Comparison of ENCODE assay signal across 22 cellular contexts in the genomic region with DNA sequence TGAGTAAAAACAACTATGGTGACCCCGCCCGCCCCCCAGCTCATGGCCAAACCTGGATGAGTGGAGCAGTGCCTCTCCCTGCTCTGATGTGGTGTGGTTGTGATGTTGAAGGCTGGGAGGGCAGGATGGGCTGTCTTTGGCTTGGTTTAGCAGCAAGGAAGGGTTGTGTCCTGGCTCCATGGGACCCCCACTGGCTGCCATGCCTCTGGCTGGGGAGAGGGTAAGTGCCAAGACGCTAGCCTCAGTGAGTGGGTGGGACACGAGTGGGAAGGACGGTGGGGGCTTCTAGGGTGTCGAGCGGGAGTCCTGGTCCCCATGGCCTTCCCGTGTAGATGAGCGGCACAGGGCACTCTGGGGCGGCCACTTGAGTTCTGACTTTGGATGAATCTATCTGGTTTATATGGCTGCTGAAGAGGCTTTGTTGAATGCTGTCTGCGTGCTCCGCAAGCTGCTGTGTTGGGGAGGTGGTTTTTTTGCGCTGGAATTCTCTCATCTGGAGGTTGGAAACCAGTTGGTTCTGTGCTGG. TPM values are rescaled to one million over a fixed set of nuclear protein-coding genes. Genes with fewer than 3 reads are reported as not detected.
DNase-seq lines count a peak whose midpoint lies in the region; ATAC-seq and TF ChIP-seq lines count a peak whose summit lies in the region.
"Had no signal": no experiment of that assay in that cellular context is flagged by ENCODE, and none has a peak within 500 bp of the region (broad histone marks: within the 10 kb centered on the region; RNA-seq: fewer than 3 reads in every experiment).

No MANE protein-coding gene starts in this region.

- CTCF ChIA-PET in SK-N-SH (lab: Yijun Ruan, JAX) = interaction anchor here (0.8 to 8.2 kb wide), 11 partner anchors 8 to 277 kb away, joined by 3 to 150 read pairs (median 4); no protein-coding TSS in a partner anchor

- H3K4me3 ChIP-seq in SK-N-SH (ENCODE audit: low read depth in 2 of 2, low read length in 1 of 2) (no peak overlapping the region), body of pancreas (no peak overlapping the region), lower lobe of right lung (no peak overlapping the region), suprapubic skin (no peak overlapping the region)
- H3K4me3 ChIP-seq: MG63 had no signal

- H3K27ac ChIP-seq in SK-N-SH (ENCODE audit: low read depth in 2 of 2, low read length in 1 of 2) (peak overlapping the region in 1 of 2 experiments; percentile 87; a peak in 1 of 4 replicates), body of pancreas (peak overlapping the region in 3 of 4 donors; percentile 10 to 46 (median 14)), lower lobe of right lung (peak overlapping the region; percentile 80), suprapubic skin (peak overlapping the region; percentile 80)
- H3K27ac ChIP-seq: HL-60 had no signal

- peak overlapping the region; percentile 97; the same call in 1 of the 2 replicates for H3K4me2 ChIP-seq in SK-N-SH

- ATAC-seq in SK-N-SH treated with all-trans-retinoic acid at 6 μM for 48 hours = no peak
- ATAC-seq in body of pancreas = no peak
- ATAC-seq in lower lobe of right lung = no peak
- no peak for ATAC-seq in HG03045 (IDR thresholded peaks at IDR 0.05; ENCODE audit: unreplicated experiment)
- ATAC-seq: esophagus mucosa, gastroesophageal sphincter had no signal

- no peaks in the 10 kb centered on the region for H3K9me3 ChIP-seq in SK-N-SH
- peaks cover 0 to 3% (median 0%) of the 10 kb centered on the region in 3 donors for H3K9me3 ChIP-seq in body of pancreas
- no peaks in the 10 kb centered on the region for H3K9me3 ChIP-seq in lower lobe of right lung
- no peaks in the 10 kb centered on the region for H3K9me3 ChIP-seq in suprapubic skin
- H3K9me3 ChIP-seq: BE2C, gastroesophageal sphincter, MG63 had no signal

- WGBS in SK-N-SH (ENCODE audit: low lambda C conversion rate) = 92% methylated on average over 13 of the region's 13 CpGs
- 89 to 94% methylated on average over 10 to 13 of the region's 13 CpGs for WGBS in body of pancreas, 2 donors
- WGBS in suprapubic skin = 87% methylated on average over 10 of the region's 13 CpGs

- H2AFZ ChIP-seq in SK-N-SH (ENCODE audit: low read depth) = no peak overlapping the region

- H3K4me1 ChIP-seq in SK-N-SH (ENCODE audit: control insufficient read depth in 1 of 2, insufficient read depth in 2 of 2, low read depth in 1 of 2, low read length in 1 of 2) (peaks cover 0 to 60% of the 10 kb centered on the region in 2 experiments; a peak in 2 of 4 replicates), body of pancreas (peaks cover 41% of the 10 kb centered on the region), lower lobe of right lung (peaks cover 31% of the 10 kb centered on the region), suprapubic skin (peaks cover 65% of the 10 kb centered on the region)

- no peak for TF ChIP-seq CTCF in SK-N-SH (IDR thresholded peaks at IDR 0.05)
- TF ChIP-seq CTCF in body of pancreas (IDR thresholded peaks at IDR 0.05) = no peak
- TF ChIP-seq CTCF in lower lobe of right lung (IDR thresholded peaks at IDR 0.05) = no peak
- no peak for TF ChIP-seq CTCF in suprapubic skin (IDR thresholded peaks at IDR 0.05)

- peaks cover 19% of the 10 kb centered on the region for H3F3A ChIP-seq in SK-N-SH (replicated peaks; ENCODE audit: insufficient read depth)

- no peak for DNase-seq in SK-N-SH
- no peak for DNase-seq in body of pancreas
- DNase-seq in lower lobe of right lung = no peak
- no peak for DNase-seq in suprapubic skin (ENCODE audit: low spot score in 2 of 2)
- no peak for DNase-seq in activated CD4-positive, CD25-positive, alpha-beta regulatory T cell (lab: John Stamatoyannopoulos, UW)
- DNase-seq in T-helper 2 cell = no peak
- DNase-seq: 8988T; activated CD8-positive, alpha-beta memory T cell treated with anti-CD3 and anti-CD28 coated beads, Interleukin-2, amount 50 U/mL, for 48 hours; activated effector memory CD4-positive, alpha-beta T cell treated with anti-CD3 and anti-CD28 coated beads, Interleukin-2, amount 50 U/mL, for 16 hours; amniotic stem cell; BE2C; central memory CD4-positive, alpha-beta T cell; EL; MG63; midbrain; NCI-H1436 treated with DMSO at 0.1 percent for 48 hours; stimulated activated CD4-positive, alpha-beta T cell treated with anti-CD3 and anti-CD28 coated beads, Interleukin-12 subunit alpha, Interleukin-12 subunit beta, amount 100 ng/mL, for 4 hours had no signal

- TF ChIP-seq POLR2A in body of pancreas (IDR thresholded peaks at IDR 0.05) (no peak), suprapubic skin (IDR thresholded peaks at IDR 0.05) (no peak)

- TF ChIP-seq RAD21 in SK-N-SH (IDR thresholded peaks at IDR 0.05; ENCODE audit: low read length) = no peak

- no peak for TF ChIP-seq EP300 in SK-N-SH (IDR thresholded peaks at IDR 0.05; ENCODE audit: borderline replicate concordance in 1 of 2, low read depth in 1 of 2, low read length in 1 of 2)
- no peak for TF ChIP-seq EP300 in suprapubic skin (IDR thresholded peaks at IDR 0.05)

- peaks cover 0 to 3% of the 10 kb centered on the region in 2 experiments for H3K36me3 ChIP-seq in SK-N-SH (replicated peaks in 1 of 2; ENCODE audit: control insufficient read depth in 1 of 2, insufficient read depth in 2 of 2, low read length in 1 of 2)
- no peaks in the 10 kb centered on the region for H3K36me3 ChIP-seq in body of pancreas (replicated peaks in 1 of 2; ENCODE audit: insufficient read depth in 1 of 2, low read depth in 2 of 2)
- H3K36me3 ChIP-seq in lower lobe of right lung = no peaks in the 10 kb centered on the region
- no peaks in the 10 kb centered on the region for H3K36me3 ChIP-seq in suprapubic skin
- H3K36me3 ChIP-seq: BE2C, gastroesophageal sphincter, MG63 had no signal

- intact Hi-C loops in body of pancreas (cut with DNase I) (no loop called here), lower lobe of right lung (cut with DNase I) (no loop called here)

- H3K9me2 ChIP-seq in SK-N-SH = no peaks in the 10 kb centered on the region

- no peak overlapping the region for H3K9ac ChIP-seq in SK-N-SH

- H3K79me2 ChIP-seq in SK-N-SH (ENCODE audit: insufficient read depth) = peaks cover 70% of the 10 kb centered on the region

- H3K27me3 ChIP-seq in SK-N-SH (ENCODE audit: insufficient read depth) (no peaks in the 10 kb centered on the region), body of pancreas (no peaks in the 10 kb centered on the region), lower lobe of right lung (ENCODE audit: low read depth) (peaks cover 10% of the 10 kb centered on the region), suprapubic skin (peaks cover 6% of the 10 kb centered on the region)
- H3K27me3 ChIP-seq: BE2C, gastroesophageal sphincter, MG63 had no signal

- POLR2A ChIA-PET in SK-N-SH (lab: Yijun Ruan, JAX) = no interaction called here

- H4K20me1 ChIP-seq in SK-N-SH (ENCODE audit: insufficient read depth) = peaks cover 66% of the 10 kb centered on the region

TF ChIP-seq in SK-N-SH, 30 proteins besides CTCF, POLR2A, EP300 and RAD21 (continues in another document):
- TF ChIP-seq EZH2phosphoT487 (IDR thresholded peaks at IDR 0.05; ENCODE audit: borderline replicate concordance, low read depth) (no peak), GATA2 (CRISPR knock-in tag; IDR thresholded peaks at IDR 0.05) (no peak), TAF1 (IDR thresholded peaks at IDR 0.05; ENCODE audit: borderline replicate concordance, low read depth, low read length) (no peak), YY1 (IDR thresholded peaks at IDR 0.05; ENCODE audit: low read depth) (no peak), NRF1 (IDR thresholded peaks at IDR 0.05; ENCODE audit: low read depth, low read length) (no peak)
- TF ChIP-seq, protein P1, sequence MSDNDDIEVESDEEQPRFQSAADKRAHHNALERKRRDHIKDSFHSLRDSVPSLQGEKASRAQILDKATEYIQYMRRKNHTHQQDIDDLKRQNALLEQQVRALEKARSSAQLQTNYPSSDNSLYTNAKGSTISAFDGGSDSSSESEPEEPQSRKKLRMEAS (IDR thresholded peaks at IDR 0.05; ENCODE audit: low read depth) = no peak
- TF ChIP-seq, protein P2, sequence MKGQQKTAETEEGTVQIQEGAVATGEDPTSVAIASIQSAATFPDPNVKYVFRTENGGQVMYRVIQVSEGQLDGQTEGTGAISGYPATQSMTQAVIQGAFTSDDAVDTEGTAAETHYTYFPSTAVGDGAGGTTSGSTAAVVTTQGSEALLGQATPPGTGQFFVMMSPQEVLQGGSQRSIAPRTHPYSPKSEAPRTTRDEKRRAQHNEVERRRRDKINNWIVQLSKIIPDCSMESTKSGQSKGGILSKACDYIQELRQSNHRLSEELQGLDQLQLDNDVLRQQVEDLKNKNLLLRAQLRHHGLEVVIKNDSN (IDR thresholded peaks at IDR 0.05; ENCODE audit: borderline replicate concordance, low read depth) = no peak

TF ChIP-seq in SK-N-SH treated with all-trans-retinoic acid at 6 μM for 48 hours, 23 proteins besides CTCF, POLR2A, EP300 and RAD21 (continues in another document):
- TF ChIP-seq CSDC2 (CRISPR knock-in tag; IDR thresholded peaks at IDR 0.05) (no peak), ESRRG (CRISPR knock-in tag; IDR thresholded peaks at IDR 0.05) (no peak), ZNF70 (CRISPR knock-in tag; IDR thresholded peaks at IDR 0.05) (no peak), ZC3H10 (CRISPR knock-in tag; IDR thresholded peaks at IDR 0.05) (no peak), ZNF8 (CRISPR knock-in tag; IDR thresholded peaks at IDR 0.05) (no peak), ZNF565 (CRISPR knock-in tag; conservative IDR thresholded peaks at IDR 0.05; ENCODE audit: low read depth) (no peak), OSR1 (CRISPR knock-in tag; IDR thresholded peaks at IDR 0.05) (no peak), SNAI2 (CRISPR knock-in tag; IDR thresholded peaks at IDR 0.05) (no peak), TCF4 (CRISPR knock-in tag; IDR thresholded peaks at IDR 0.05; ENCODE audit: borderline replicate concordance) (no peak), TOX (CRISPR knock-in tag; IDR thresholded peaks at IDR 0.05; ENCODE audit: borderline replicate concordance) (no peak), BACH2 (CRISPR knock-in tag; IDR thresholded peaks at IDR 0.05; ENCODE audit: borderline replicate concordance) (no peak)
- TF ChIP-seq, protein P3, sequence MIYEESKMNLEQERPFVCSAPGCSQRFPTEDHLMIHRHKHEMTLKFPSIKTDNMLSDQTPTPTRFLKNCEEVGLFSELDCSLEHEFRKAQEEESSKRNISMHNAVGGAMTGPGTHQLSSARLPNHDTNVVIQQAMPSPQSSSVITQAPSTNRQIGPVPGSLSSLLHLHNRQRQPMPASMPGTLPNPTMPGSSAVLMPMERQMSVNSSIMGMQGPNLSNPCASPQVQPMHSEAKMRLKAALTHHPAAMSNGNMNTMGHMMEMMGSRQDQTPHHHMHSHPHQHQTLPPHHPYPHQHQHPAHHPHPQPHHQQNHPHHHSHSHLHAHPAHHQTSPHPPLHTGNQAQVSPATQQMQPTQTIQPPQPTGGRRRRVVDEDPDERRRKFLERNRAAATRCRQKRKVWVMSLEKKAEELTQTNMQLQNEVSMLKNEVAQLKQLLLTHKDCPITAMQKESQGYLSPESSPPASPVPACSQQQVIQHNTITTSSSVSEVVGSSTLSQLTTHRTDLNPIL (CRISPR knock-in tag; IDR thresholded peaks at IDR 0.05; ENCODE audit: low read depth) = no peak

RNA-seq across cellular contexts. Expression of a gene that starts 50.4 kb away (rescaled TPM):
- polyA plus RNA-seq in SK-N-SH (2012; rRNA removed) = 21.4 and 25.4 TPM in 2 replicates
- 9.4 and 15.4 TPM in 2 replicates for polyA plus RNA-seq in SK-N-SH (2012; cell fraction: cytosol; rRNA removed)
- 30.4 and 34.4 TPM in 2 replicates for polyA plus RNA-seq in SK-N-SH (2012; cell fraction: nucleus; rRNA removed)
- total RNA-seq in body of pancreas (10 to 100 TPM; 25.2 to 34.9 TPM), lower lobe of right lung (54.1 TPM), suprapubic skin (10 to 100 TPM; 47.6 to 55.6 (median 50.3) TPM)
